ENCODE assay signal across 9 cellular contexts in the genomic region with DNA sequence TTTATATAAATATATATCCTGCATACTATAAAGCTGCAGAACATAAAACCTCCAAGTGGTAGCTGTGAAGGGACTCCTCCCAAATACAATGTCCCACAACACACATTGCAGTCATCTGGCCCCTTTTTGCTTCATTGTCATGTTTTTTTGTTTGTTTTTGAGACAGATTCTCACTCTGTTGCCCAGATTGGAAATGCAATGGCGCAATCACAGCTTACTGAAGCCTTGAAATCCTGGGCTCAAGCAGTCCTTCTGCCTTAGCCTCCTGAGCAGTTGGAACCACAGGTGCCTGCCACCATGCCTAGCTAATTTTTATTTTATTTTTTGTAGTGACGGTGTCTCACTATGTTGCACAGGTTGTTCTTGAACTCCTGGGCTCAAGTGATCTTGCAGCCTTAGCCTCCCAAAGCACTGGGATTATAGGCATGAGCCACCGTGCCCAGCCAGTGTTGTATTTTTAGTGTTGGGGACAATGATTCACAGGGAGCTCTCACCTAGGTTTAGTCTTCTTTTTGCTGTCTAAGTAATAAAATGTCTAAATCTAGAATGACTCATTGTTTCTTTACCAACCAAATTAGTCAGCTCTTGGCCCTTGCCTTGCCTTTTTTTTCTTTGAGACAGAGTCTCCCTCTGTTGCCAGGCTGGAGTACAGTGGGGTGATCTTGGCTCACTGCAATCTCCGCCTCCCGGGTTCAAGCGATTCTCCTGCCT. TPM values are rescaled to one million over a fixed set of nuclear protein-coding genes. Genes with fewer than 3 reads are reported as not detected.
A peak's percentile ranks its signal among the peaks of the same experiment; 100 is the strongest.
DNase-seq lines count a peak whose midpoint lies in the region; ATAC-seq and TF ChIP-seq lines count a peak whose summit lies in the region.
"Had no signal": no experiment of that assay in that cellular context is flagged by ENCODE, and none has a peak within 500 bp of the region (broad histone marks: within the 10 kb centered on the region; RNA-seq: fewer than 3 reads in every experiment).

No MANE protein-coding gene starts in this region.

- no peaks in the 10 kb centered on the region for H3K4me1 ChIP-seq in adrenal gland (replicated peaks in 1 of 2)
- no peaks in the 10 kb centered on the region for H3K4me1 ChIP-seq in testis

- WGBS in adrenal gland, 4 donors, result 55 to 75% (median 65%) methylated on average over 6 of the region's 6 CpGs
- 94 to 95% methylated on average over 6 of the region's 6 CpGs for WGBS in testis, 2 donors

- H3K27ac ChIP-seq in adrenal gland, result no peak overlapping the region
- H3K27ac ChIP-seq in testis, result no peak overlapping the region

- no peak for TF ChIP-seq POLR2A in adrenal gland (IDR thresholded peaks at IDR 0.05)
- TF ChIP-seq POLR2A in testis (IDR thresholded peaks at IDR 0.05), result no peak

- intact Hi-C loops in adrenal gland (cut with DNase I), result loop anchor here in 1 of 2 donors (10.0 kb wide), 1 partner anchor 49 kb away; no protein-coding TSS in a partner anchor
- intact Hi-C loops in testis (cut with DNase I; ENCODE audit: low total_unique reads), result no loop called here

- DNase-seq in HT-29 (ENCODE audit: low spot score), result peak; percentile 51
- peak in 5 of 7 donors; percentile 15 to 45 (median 30) for DNase-seq in adrenal gland
- DNase-seq in myocyte (ENCODE audit: low read depth), result peak; percentile 28
- DNase-seq in NCI-H510A treated with DMSO at 0.1 percent for 48 hours (lab: John Stamatoyannopoulos, UW), result no peak
- no peak for DNase-seq in NCI-H2196 treated with DMSO at 0.1 percent for 48 hours (lab: John Stamatoyannopoulos, UW; ENCODE audit: unreplicated experiment)
- DNase-seq in testis, result no peak
- DNase-seq: activated naive CD8-positive, alpha-beta T cell treated with anti-CD3 and anti-CD28 coated beads, Interleukin-2, amount 10 ng/mL, durations not matched to agents 7 days and 5 days had no signal

- H3K4me3 ChIP-seq in adrenal gland (no peak overlapping the region), testis (no peak overlapping the region)

- H3K36me3 ChIP-seq in adrenal gland (replicated peaks in 1 of 2) (no peaks in the 10 kb centered on the region), testis (ENCODE audit: low read depth, missing control alignments) (no peaks in the 10 kb centered on the region)

- H3K27me3 ChIP-seq in adrenal gland (no peaks in the 10 kb centered on the region), testis (no peaks in the 10 kb centered on the region)

- H3K9me3 ChIP-seq in adrenal gland (replicated peaks in 1 of 3) (no peaks in the 10 kb centered on the region), testis (no peaks in the 10 kb centered on the region)

- no peak for TF ChIP-seq CTCF in adrenal gland (IDR thresholded peaks at IDR 0.05)
- no peak for TF ChIP-seq CTCF in testis (IDR thresholded peaks at IDR 0.05)

- ATAC-seq in GM18907 (IDR thresholded peaks at IDR 0.05; ENCODE audit: unreplicated experiment) (peak; percentile 55), GM18519 (IDR thresholded peaks at IDR 0.05; ENCODE audit: low FRiP score, unreplicated experiment) (no peak)

RNA-seq across cellular contexts. Expression of a gene that starts 24.0 kb away (rescaled TPM):
- 34.5 and 37.7 TPM in 2 replicates for total RNA-seq in HT-29 (2014; rRNA removed; shearing (Covaris generic))
- total RNA-seq in adrenal gland (10 to 100 TPM; 24.1 to 63.7 (median 43.7) TPM), myocyte (48.0 and 54.3 TPM in 2 replicates), testis (10 to 100 TPM; 26.5 to 30.2 TPM)
- polyA plus RNA-seq in adrenal gland (10 to 100 TPM in 2 of 3 donors, 1 to 10 TPM in 1; 6.4 to 35.3 (median 16.5) TPM), testis (ENCODE audit: insufficient read depth, low read depth, low replicate concordance) (16.5 TPM)
- 29.4 TPM for polyA plus RNA-seq in myocyte (2012)

Comparison
In these comparisons a context has a peak if more than half of its experiments do, and no peak if none do; other contexts are left out.
1. DNase-seq: peak in HT-29 (single experiment), adrenal gland (5 of 7) and myocyte (single experiment); none in NCI-H510A treated with DMSO at 0.1 percent for 48 hours (single experiment), NCI-H2196 treated with DMSO at 0.1 percent for 48 hours (single experiment) and testis (single experiment).